Comparison of ENCODE assay signal across 1 cellular context in the genomic region with DNA sequence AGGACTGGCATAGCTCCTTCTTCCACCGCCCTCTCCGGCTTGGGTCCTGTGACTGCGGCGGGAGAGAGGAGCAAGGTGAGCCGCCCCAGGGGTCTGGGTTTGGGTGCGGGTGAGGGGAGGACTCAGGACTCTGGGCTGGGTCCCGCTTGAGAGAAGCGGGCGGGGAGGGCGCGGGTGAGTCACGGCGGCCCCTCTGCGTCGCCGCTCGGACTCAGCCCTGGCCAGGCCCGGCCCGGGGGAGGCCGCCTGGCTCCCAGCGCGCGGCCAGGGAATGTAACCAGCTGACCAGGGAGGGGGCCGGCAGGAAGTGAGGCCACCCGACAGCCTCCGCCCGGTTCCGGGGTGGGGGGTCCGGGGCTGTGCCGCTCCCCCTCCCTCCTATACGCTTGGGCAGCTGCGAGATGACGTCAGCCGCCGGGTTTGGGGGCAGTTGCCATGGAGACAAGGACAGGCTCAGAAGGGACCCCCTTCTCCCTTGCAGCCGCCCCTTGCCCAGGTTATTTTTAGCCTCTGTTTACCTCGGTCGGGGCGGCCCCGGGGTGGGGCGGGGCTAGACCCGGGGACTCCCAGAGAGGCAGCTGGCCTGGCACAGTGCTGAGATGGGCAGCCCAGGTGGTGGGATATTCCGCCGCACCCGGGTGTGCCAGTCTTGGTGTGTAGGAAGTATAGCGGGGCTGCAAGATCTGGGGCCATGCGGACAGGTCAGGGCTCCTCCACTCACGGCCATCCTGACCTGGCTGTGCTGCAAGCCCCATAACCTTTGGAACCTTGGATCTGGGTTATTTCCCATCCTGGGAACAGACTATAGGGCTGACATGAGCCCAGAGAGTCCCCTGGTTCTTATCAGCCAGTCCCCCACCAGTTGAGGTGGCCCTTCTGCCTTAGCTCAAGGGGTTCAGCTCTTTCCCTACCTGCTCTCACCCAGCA.
TF ChIP-seq lines count a peak whose summit lies in the region.

No MANE protein-coding gene starts in this region.

TF ChIP-seq in GM12878, 131 proteins besides CTCF, POLR2A, EP300 and RAD21:
- peak; percentile 67 for TF ChIP-seq IKZF1 (conservative IDR thresholded peaks at IDR 0.05)
- TF ChIP-seq CREB1 (IDR thresholded peaks at IDR 0.05; ENCODE audit: low read depth) = no peak
- TF ChIP-seq JUND (IDR thresholded peaks at IDR 0.05; ENCODE audit: low read depth, low read length) = peak; percentile 62
- TF ChIP-seq EGR1 (IDR thresholded peaks at IDR 0.05; ENCODE audit: borderline replicate concordance in 1 of 2, low read depth in 2 of 2, low read length in 2 of 2) = peak in 1 of 2 experiments; percentile 12; a peak in 1 of 3 replicates
- TF ChIP-seq RELA (IDR thresholded peaks at IDR 0.05; ENCODE audit: borderline replicate concordance, partially characterized antibody) = no peak
- peak; percentile 76 for TF ChIP-seq MEF2B (IDR thresholded peaks at IDR 0.05; ENCODE audit: partially characterized antibody, poor library complexity, severe bottlenecking)
- TF ChIP-seq BACH1 (IDR thresholded peaks at IDR 0.05; ENCODE audit: borderline replicate concordance) = peak; percentile 39; the same call in 1 of the 2 replicates
- 0 out of 2 replicates have a peak, but pooled peaks have one; percentile 26 for TF ChIP-seq BCL11A (IDR thresholded peaks at IDR 0.05; ENCODE audit: low read depth, low read length)
- TF ChIP-seq, protein P1, sequence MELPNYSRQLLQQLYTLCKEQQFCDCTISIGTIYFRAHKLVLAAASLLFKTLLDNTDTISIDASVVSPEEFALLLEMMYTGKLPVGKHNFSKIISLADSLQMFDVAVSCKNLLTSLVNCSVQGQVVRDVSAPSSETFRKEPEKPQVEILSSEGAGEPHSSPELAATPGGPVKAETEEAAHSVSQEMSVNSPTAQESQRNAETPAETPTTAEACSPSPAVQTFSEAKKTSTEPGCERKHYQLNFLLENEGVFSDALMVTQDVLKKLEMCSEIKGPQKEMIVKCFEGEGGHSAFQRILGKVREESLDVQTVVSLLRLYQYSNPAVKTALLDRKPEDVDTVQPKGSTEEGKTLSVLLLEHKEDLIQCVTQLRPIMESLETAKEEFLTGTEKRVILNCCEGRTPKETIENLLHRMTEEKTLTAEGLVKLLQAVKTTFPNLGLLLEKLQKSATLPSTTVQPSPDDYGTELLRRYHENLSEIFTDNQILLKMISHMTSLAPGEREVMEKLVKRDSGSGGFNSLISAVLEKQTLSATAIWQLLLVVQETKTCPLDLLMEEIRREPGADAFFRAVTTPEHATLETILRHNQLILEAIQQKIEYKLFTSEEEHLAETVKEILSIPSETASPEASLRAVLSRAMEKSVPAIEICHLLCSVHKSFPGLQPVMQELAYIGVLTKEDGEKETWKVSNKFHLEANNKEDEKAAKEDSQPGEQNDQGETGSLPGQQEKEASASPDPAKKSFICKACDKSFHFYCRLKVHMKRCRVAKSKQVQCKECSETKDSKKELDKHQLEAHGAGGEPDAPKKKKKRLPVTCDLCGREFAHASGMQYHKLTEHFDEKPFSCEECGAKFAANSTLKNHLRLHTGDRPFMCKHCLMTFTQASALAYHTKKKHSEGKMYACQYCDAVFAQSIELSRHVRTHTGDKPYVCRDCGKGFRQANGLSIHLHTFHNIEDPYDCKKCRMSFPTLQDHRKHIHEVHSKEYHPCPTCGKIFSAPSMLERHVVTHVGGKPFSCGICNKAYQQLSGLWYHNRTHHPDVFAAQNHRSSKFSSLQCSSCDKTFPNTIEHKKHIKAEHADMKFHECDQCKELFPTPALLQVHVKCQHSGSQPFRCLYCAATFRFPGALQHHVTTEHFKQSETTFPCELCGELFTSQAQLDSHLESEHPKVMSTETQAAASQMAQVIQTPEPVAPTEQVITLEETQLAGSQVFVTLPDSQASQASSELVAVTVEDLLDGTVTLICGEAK (IDR thresholded peaks at IDR 0.05; ENCODE audit: borderline replicate concordance) = peak; percentile 57; the same call in 1 of the 2 replicates
- 0 out of 2 replicates have a peak, but pooled peaks have one; percentile 45 for TF ChIP-seq MEF2A (IDR thresholded peaks at IDR 0.05; ENCODE audit: insufficient read depth, low read depth, low read length)
- TF ChIP-seq EED (IDR thresholded peaks at IDR 0.05; ENCODE audit: low read depth) = no peak
- peak; percentile 95 for TF ChIP-seq ATF7 (IDR thresholded peaks at IDR 0.05; ENCODE audit: low read depth)
- peak; percentile 46 for TF ChIP-seq DPF2 (IDR thresholded peaks at IDR 0.05)
- peak; percentile 33; the same call in 1 of the 2 replicates for TF ChIP-seq GATAD2B (conservative IDR thresholded peaks at IDR 0.05; ENCODE audit: low read depth)
- TF ChIP-seq CREM (IDR thresholded peaks at IDR 0.05; ENCODE audit: low read depth) = peak; percentile 72; the same call in 1 of the 2 replicates
- TF ChIP-seq PAX5 (IDR thresholded peaks at IDR 0.05; ENCODE audit: borderline replicate concordance, low read depth, low read length) = peak; percentile 44; the same call in 1 of the 2 replicates
- no peak for TF ChIP-seq ZNF274 (IDR thresholded peaks at IDR 0.05; ENCODE audit: insufficient read depth, insufficient read length)
- peak; percentile 13; the same call in 1 of the 2 replicates for TF ChIP-seq RUNX3 (IDR thresholded peaks at IDR 0.05; ENCODE audit: low read length)
- 0 out of 2 replicates have a peak, but pooled peaks have one; percentile 49 for TF ChIP-seq RELB (IDR thresholded peaks at IDR 0.05; ENCODE audit: low read depth)
- TF ChIP-seq MTA2 (IDR thresholded peaks at IDR 0.05; ENCODE audit: low read depth) = peak; percentile 22; the same call in 1 of the 2 replicates
- TF ChIP-seq POLR2AphosphoS2 (IDR thresholded peaks at IDR 0.05; ENCODE audit: low read depth, low read length) = no peak
- TF ChIP-seq NKRF (conservative IDR thresholded peaks at IDR 0.05) = peak; percentile 49; the same call in 1 of the 2 replicates
- TF ChIP-seq NBN (IDR thresholded peaks at IDR 0.05) = peak; percentile 84
- TF ChIP-seq BMI1 (IDR thresholded peaks at IDR 0.05; ENCODE audit: borderline replicate concordance) = peak; percentile 86
- TF ChIP-seq TCF12 (IDR thresholded peaks at IDR 0.05; ENCODE audit: low read depth, low read length) = peak; percentile 28; the same call in 1 of the 2 replicates
- TF ChIP-seq NR2C1 (IDR thresholded peaks at IDR 0.05) = no peak
- TF ChIP-seq, protein P2, sequence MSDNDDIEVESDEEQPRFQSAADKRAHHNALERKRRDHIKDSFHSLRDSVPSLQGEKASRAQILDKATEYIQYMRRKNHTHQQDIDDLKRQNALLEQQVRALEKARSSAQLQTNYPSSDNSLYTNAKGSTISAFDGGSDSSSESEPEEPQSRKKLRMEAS (IDR thresholded peaks at IDR 0.05; ENCODE audit: low read depth, low read length) = 0 out of 2 replicates have a peak, but pooled peaks have one; percentile 30
- TF ChIP-seq ZNF24 (IDR thresholded peaks at IDR 0.05) = no peak
- no peak for TF ChIP-seq SIX5 (IDR thresholded peaks at IDR 0.05; ENCODE audit: low read depth, low read length, severe bottlenecking)
- TF ChIP-seq BHLHE40 (IDR thresholded peaks at IDR 0.05; ENCODE audit: borderline replicate concordance in 1 of 2, low read depth in 2 of 2, low read length in 1 of 2) = peak in 1 of 2 experiments; percentile 35; a peak in 1 of 4 replicates
- TF ChIP-seq, protein P3, sequence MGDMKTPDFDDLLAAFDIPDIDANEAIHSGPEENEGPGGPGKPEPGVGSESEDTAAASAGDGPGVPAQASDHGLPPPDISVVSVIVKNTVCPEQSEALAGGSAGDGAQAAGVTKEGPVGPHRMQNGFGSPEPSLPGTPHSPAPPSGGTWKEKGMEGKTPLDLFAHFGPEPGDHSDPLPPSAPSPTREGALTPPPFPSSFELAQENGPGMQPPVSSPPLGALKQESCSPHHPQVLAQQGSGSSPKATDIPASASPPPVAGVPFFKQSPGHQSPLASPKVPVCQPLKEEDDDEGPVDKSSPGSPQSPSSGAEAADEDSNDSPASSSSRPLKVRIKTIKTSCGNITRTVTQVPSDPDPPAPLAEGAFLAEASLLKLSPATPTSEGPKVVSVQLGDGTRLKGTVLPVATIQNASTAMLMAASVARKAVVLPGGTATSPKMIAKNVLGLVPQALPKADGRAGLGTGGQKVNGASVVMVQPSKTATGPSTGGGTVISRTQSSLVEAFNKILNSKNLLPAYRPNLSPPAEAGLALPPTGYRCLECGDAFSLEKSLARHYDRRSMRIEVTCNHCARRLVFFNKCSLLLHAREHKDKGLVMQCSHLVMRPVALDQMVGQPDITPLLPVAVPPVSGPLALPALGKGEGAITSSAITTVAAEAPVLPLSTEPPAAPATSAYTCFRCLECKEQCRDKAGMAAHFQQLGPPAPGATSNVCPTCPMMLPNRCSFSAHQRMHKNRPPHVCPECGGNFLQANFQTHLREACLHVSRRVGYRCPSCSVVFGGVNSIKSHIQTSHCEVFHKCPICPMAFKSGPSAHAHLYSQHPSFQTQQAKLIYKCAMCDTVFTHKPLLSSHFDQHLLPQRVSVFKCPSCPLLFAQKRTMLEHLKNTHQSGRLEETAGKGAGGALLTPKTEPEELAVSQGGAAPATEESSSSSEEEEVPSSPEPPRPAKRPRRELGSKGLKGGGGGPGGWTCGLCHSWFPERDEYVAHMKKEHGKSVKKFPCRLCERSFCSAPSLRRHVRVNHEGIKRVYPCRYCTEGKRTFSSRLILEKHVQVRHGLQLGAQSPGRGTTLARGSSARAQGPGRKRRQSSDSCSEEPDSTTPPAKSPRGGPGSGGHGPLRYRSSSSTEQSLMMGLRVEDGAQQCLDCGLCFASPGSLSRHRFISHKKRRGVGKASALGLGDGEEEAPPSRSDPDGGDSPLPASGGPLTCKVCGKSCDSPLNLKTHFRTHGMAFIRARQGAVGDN (IDR thresholded peaks at IDR 0.05) = peak; percentile 64; the same call in 1 of the 2 replicates
- TF ChIP-seq PML (IDR thresholded peaks at IDR 0.05; ENCODE audit: low read length) = no peak
